ENCODE assay signal across 28 cellular contexts in genomic region chr14:77648520-77649200, GRCh38.
"Had no signal": no experiment of that assay in that cellular context is flagged by ENCODE, and none has a peak within 500 bp of the region (broad histone marks: within the 10 kb centered on the region; RNA-seq: fewer than 3 reads in every experiment).

No MANE protein-coding gene starts in this region.

- H3K27me3 Mint-ChIP-seq: activated CD4-positive, alpha-beta memory T cell treated with anti-CD3 and anti-CD28 coated beads, Interleukin-2, amount 10 ng/mL, durations not matched to agents 7 days and 5 days; activated CD4-positive, alpha-beta T cell treated with anti-CD3 and anti-CD28 coated beads for 36 hours; T-cell had no signal

- H3K27ac Mint-ChIP-seq: activated CD4-positive, alpha-beta memory T cell treated with anti-CD3 and anti-CD28 coated beads, Interleukin-2, amount 10 ng/mL, durations not matched to agents 7 days and 5 days; activated CD4-positive, alpha-beta T cell treated with anti-CD3 and anti-CD28 coated beads for 36 hours; activated T-helper 2 cell treated with anti-CD3 and anti-CD28 coated beads, Interferon-gamma antibody, Interleukin-2, Interleukin-4, amounts not matched to agents 10 μg/mL and 5 μg/mL and 100 μg/mL, durations not matched to agents 14 hours and 24 hours and 36 hours; T-cell had no signal

- H3K36me3 ChIP-seq: ascending aorta had no signal

- H3K36me3 Mint-ChIP-seq: T-cell had no signal

- DNase-seq: activated CD4-positive, alpha-beta memory T cell treated with anti-CD3 and anti-CD28 coated beads, Interleukin-2, amount 10 ng/mL, durations not matched to agents 7 days and 5 days; activated CD4-positive, alpha-beta T cell treated with anti-CD3 and anti-CD28 coated beads for 36 hours; activated CD4-positive, alpha-beta T cell treated with anti-CD3 and anti-CD28 coated beads, Interleukin-2, amount 50 U/mL, for 1 hour; activated gamma-delta T cell treated with Interleukin-2 at 50 U/mL for 16 hours; activated naive CD4-positive, alpha-beta T cell treated with anti-CD3 and anti-CD28 coated beads, Interleukin-2, amount 50 U/mL, for 16 hours; activated T-cell treated with anti-CD3 and anti-CD28 coated beads for 4 hours; activated T-cell treated with anti-CD3 and anti-CD28 coated beads, Interleukin-2, amount 50 U/mL, for 48 hours; amniotic stem cell; body of pancreas; Kasumi-1; KBM-7; NCI-H1048; NCI-H1417; NCI-H1694 treated with DMSO at 0.1 percent for 48 hours; NCI-H2029 treated with DMSO at 0.1 percent for 48 hours; NCI-H345; NCI-H510A; NCI-H526 treated with DMSO at 0.1 percent for 48 hours; NCI-H82; RPMI8226; T-cell; T-helper 2 cell; T1000 had no signal

- H3K4me3 Mint-ChIP-seq: activated CD4-positive, alpha-beta memory T cell treated with anti-CD3 and anti-CD28 coated beads, Interleukin-2, amount 10 ng/mL, durations not matched to agents 7 days and 5 days; activated CD4-positive, alpha-beta T cell treated with anti-CD3 and anti-CD28 coated beads for 36 hours; T-cell had no signal

- H3K4me1 Mint-ChIP-seq: activated CD4-positive, alpha-beta T cell treated with anti-CD3 and anti-CD28 coated beads for 36 hours had no signal

- ATAC-seq: activated CD4-positive, alpha-beta T cell treated with anti-CD3 and anti-CD28 coated beads for 36 hours; body of pancreas; Right ventricle myocardium inferior; T-cell had no signal

- H3K27me3 ChIP-seq: ascending aorta, body of pancreas had no signal

- H3K4me3 ChIP-seq: ascending aorta, body of pancreas, SK-N-MC had no signal

- H3K9me3 ChIP-seq: ascending aorta, body of pancreas had no signal

- H3K4me1 ChIP-seq: ascending aorta had no signal

- H3K9me3 Mint-ChIP-seq: activated CD4-positive, alpha-beta memory T cell treated with anti-CD3 and anti-CD28 coated beads, Interleukin-2, amount 10 ng/mL, durations not matched to agents 7 days and 5 days; T-cell had no signal

- H3K27ac ChIP-seq: ascending aorta, body of pancreas, SK-N-MC, VCaP had no signal
